8 cellular contexts compared by ENCODE assay signal in the genomic region with DNA sequence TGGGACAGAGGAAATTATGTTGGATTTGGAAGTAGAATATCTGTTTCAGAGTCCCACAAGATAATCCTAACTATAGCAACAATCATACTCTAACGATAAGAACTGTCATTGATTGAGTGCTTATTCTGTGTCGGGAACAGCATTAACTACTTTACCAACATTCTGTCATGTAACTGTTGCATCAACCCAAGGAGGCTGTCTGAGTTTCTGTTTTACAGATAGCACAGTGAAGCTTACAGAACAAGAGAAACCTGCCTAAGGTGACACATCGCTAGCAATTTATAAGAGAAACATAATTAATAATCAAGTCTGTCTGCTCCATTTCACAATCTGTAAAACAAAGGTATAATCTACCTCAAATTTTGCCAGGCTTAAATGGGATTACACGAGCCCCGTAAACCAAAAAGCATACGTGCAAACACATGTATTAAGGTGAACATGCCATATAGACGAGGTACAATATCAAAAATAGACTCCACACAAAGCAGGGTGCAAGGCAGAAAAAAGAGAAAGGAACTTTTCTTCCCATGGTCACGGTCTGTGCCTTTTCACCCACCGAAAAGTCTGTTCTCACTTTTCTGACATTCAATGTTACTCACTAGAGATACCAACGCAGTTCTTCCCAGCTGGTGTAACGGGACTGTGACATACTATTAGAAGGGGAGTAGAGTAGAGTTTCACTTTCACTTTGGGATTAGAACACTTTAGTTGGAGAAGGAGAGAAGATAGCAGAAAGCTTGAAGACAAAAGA. TPM values are rescaled to one million over a fixed set of nuclear protein-coding genes. Genes with fewer than 3 reads are reported as not detected.
DNase-seq lines count a peak whose midpoint lies in the region; TF ChIP-seq lines count a peak whose summit lies in the region.

No MANE protein-coding gene starts in this region.

- H3K27ac Mint-ChIP-seq in T-helper 2 cell treated with Interferon-gamma antibody and Interleukin-4, amounts not matched to agents 5 μg/mL and 100 μg/mL, for 36 hours, result no peak overlapping the region

- WGBS in suprapubic skin, result 53% methylated on average over 11 of the region's 11 CpGs

- no peaks in the 10 kb centered on the region for H3K36me3 Mint-ChIP-seq in T-helper 2 cell treated with Interferon-gamma antibody and Interleukin-4, amounts not matched to agents 5 μg/mL and 100 μg/mL, for 36 hours (ENCODE audit: low read depth)

- no peaks in the 10 kb centered on the region for H3K9me3 Mint-ChIP-seq in T-helper 2 cell treated with Interferon-gamma antibody and Interleukin-4, amounts not matched to agents 5 μg/mL and 100 μg/mL, for 36 hours

- H3K4me1 ChIP-seq in suprapubic skin, result peaks cover 13% of the 10 kb centered on the region

- H3K9me3 ChIP-seq in suprapubic skin, result no peaks in the 10 kb centered on the region

- H3K27ac ChIP-seq in suprapubic skin, result no peak overlapping the region

- no peaks in the 10 kb centered on the region for H3K27me3 ChIP-seq in suprapubic skin

- peak; percentile 16 for DNase-seq in SIG-M5 treated with dmso at 0.1 percent for 504 hours (lab: John Stamatoyannopoulos, UW; ENCODE audit: unreplicated experiment)
- no peak for DNase-seq in SIG-M5 (lab: John Stamatoyannopoulos, UW)
- DNase-seq in T-helper 2 cell treated with Interferon-gamma antibody and Interleukin-4, amounts not matched to agents 5 μg/mL and 100 μg/mL, for 36 hours (ENCODE audit: low spot score), result no peak
- peak; percentile 47 for DNase-seq in hepatic stellate cell (ENCODE audit: low spot score)
- no peak for DNase-seq in suprapubic skin (ENCODE audit: low spot score in 2 of 2)
- no peak for DNase-seq in NCI-H146 (lab: John Stamatoyannopoulos, UW)
- no peak for DNase-seq in SW 1271 (lab: John Stamatoyannopoulos, UW)
- DNase-seq in NCI-H526 treated with DMSO at 0.1 percent for 48 hours (lab: John Stamatoyannopoulos, UW), result no peak

- H3K4me1 Mint-ChIP-seq in T-helper 2 cell treated with Interferon-gamma antibody and Interleukin-4, amounts not matched to agents 5 μg/mL and 100 μg/mL, for 36 hours (ENCODE audit: low read depth), result peaks cover 8% of the 10 kb centered on the region

- H3K4me3 ChIP-seq in suprapubic skin, result peak overlapping the region; percentile 36

- no peak for TF ChIP-seq CTCF in suprapubic skin (IDR thresholded peaks at IDR 0.05)

- TF ChIP-seq POLR2A in suprapubic skin (IDR thresholded peaks at IDR 0.05), result no peak

- TF ChIP-seq EP300 in suprapubic skin (IDR thresholded peaks at IDR 0.05), result no peak

- no peaks in the 10 kb centered on the region for H3K36me3 ChIP-seq in suprapubic skin

- H3K27me3 Mint-ChIP-seq in T-helper 2 cell treated with Interferon-gamma antibody and Interleukin-4, amounts not matched to agents 5 μg/mL and 100 μg/mL, for 36 hours (ENCODE audit: low read depth), result no peaks in the 10 kb centered on the region

- peak overlapping the region; percentile 65 for H3K4me3 Mint-ChIP-seq in T-helper 2 cell treated with Interferon-gamma antibody and Interleukin-4, amounts not matched to agents 5 μg/mL and 100 μg/mL, for 36 hours

RNA-seq across cellular contexts. Expression of a gene that starts 37.2 kb away (rescaled TPM):
- 10 to 100 TPM in 2 of 4 donors, 1 to 10 TPM in 2; 2.4 to 14.4 (median 9.9) TPM for total RNA-seq in suprapubic skin

Comparison
In these comparisons a context has a peak if more than half of its experiments do, and no peak if none do; other contexts are left out.
1. DNase-seq: peak in SIG-M5 treated with dmso at 0.1 percent for 504 hours (single experiment) and hepatic stellate cell (single experiment); none in SIG-M5 (single experiment), T-helper 2 cell treated with Interferon-gamma antibody and Interleukin-4, amounts not matched to agents 5 μg/mL and 100 μg/mL, for 36 hours (single experiment), suprapubic skin (0 of 2), NCI-H146 (single experiment), SW 1271 (0 of 2) and NCI-H526 treated with DMSO at 0.1 percent for 48 hours (single experiment).